Comparison of ENCODE assay signal across 8 cellular contexts in the genomic region with DNA sequence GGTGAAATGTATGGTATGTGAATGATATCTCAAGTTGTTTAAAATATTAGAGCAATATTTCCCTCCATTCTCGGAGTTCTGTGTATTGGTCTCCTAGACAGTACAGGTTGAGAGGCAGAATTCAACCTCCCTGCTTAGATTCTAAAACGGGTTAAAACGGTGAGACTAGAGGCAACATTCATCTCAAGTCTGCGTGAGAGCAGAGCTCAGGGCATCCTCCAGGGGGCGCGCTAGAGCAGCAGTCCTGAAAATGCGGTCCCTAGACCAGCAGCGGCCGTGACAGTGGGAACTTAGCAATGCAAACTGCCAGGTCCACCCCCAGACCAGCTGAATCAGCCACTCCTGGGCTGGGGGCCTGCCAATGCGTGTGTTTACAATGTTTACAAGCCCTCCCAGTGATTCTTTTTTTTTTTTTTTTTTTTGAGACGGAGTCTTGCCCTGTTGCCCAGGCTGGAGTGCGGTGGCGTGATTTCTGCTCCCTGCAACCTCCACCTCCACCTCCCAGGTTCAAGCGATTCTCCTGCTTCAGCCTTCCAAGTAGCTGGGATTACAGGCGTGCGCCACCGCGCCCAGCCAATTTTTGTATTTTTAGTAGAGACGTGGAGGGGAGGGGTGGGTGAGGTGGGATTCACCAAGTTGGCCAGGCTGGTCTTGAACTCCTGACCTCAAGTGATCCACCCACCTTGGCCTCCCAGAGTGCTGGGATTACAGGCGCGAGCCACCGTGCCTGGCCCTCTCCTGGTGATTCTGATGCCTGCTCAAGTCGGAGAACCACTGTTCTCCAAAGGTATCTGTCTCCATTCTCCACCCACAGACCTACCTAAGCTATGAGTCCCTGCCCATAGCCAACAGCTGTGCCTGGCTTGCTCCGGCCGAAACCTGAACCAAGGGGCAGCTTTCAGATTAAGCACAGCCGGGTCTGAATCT. TPM values are rescaled to one million over a fixed set of nuclear protein-coding genes. Genes with fewer than 3 reads are reported as not detected.
A peak's percentile ranks its signal among the peaks of the same experiment; 100 is the strongest.
DNase-seq lines count a peak whose midpoint lies in the region; ATAC-seq and TF ChIP-seq lines count a peak whose summit lies in the region.

No MANE protein-coding gene starts in this region.

- POLR2A ChIA-PET in activated CD4-positive, alpha-beta T cell treated with anti-CD3 and anti-CD28 coated beads for 36 hours (lab: Charles Lee) = no interaction called here

- peaks cover 8% of the 10 kb centered on the region for H3K4me1 ChIP-seq in BE2C

- intact Hi-C loops in activated CD4-positive, alpha-beta T cell treated with anti-CD3 and anti-CD28 coated beads for 36 hours (cut with DNase I, micrococcal nuclease) = loop anchor here (1.0 to 5.0 kb wide), 4 partner anchors 28 to 300 kb away; no protein-coding TSS in a partner anchor

- no peak overlapping the region for H3K27ac Mint-ChIP-seq in activated CD4-positive, alpha-beta T cell treated with anti-CD3 and anti-CD28 coated beads for 36 hours

- TF ChIP-seq CTCF in BE2C (IDR thresholded peaks at IDR 0.05; ENCODE audit: low read depth, low read length) = peak; percentile 88

- peaks cover 7% of the 10 kb centered on the region for H3K4me1 Mint-ChIP-seq in activated CD4-positive, alpha-beta T cell treated with anti-CD3 and anti-CD28 coated beads for 36 hours

- CTCF ChIA-PET in activated CD4-positive, alpha-beta T cell treated with anti-CD3 and anti-CD28 coated beads for 36 hours (lab: Charles Lee) = interaction anchor here (0.6 to 5.8 kb wide), 33 partner anchors 9 to 389 kb away, joined by 3 to 80 read pairs (median 5); no protein-coding TSS in a partner anchor

- no peaks in the 10 kb centered on the region for H3K36me3 Mint-ChIP-seq in activated CD4-positive, alpha-beta T cell treated with anti-CD3 and anti-CD28 coated beads for 36 hours (ENCODE audit: low read depth)

- DNase-seq in BE2C (peak; percentile 82), NCI-H1694 treated with DMSO at 0.1 percent for 48 hours (lab: John Stamatoyannopoulos, UW) (peak; percentile 30), left kidney (ENCODE audit: low read depth, low spot score) (peak; percentile 73)
- peak; percentile 91 for DNase-seq in activated CD4-positive, alpha-beta T cell treated with anti-CD3 and anti-CD28 coated beads for 36 hours
- DNase-seq in central memory CD4-positive, alpha-beta T cell = peak; percentile 67
- peak; percentile 76 to 85 for DNase-seq in stimulated activated CD4-positive, alpha-beta T cell treated with anti-CD3 and anti-CD28 coated beads, Interleukin-4, amount 100 ng/mL, for 48 hours (ENCODE audit: low read depth in 2 of 2)

- H3K4me3 ChIP-seq in BE2C (ENCODE audit: low read depth, low read length) = no peak overlapping the region

- no peaks in the 10 kb centered on the region; the same call in 1 of the 2 replicates for H3K27me3 ChIP-seq in BE2C

- no peaks in the 10 kb centered on the region for H3K36me3 ChIP-seq in BE2C

- no peaks in the 10 kb centered on the region for H3K9me3 ChIP-seq in BE2C

- no peaks in the 10 kb centered on the region for H3K9me3 Mint-ChIP-seq in activated CD4-positive, alpha-beta T cell treated with anti-CD3 and anti-CD28 coated beads for 36 hours (ENCODE audit: low read depth)

- H3K4me3 Mint-ChIP-seq in activated CD4-positive, alpha-beta T cell treated with anti-CD3 and anti-CD28 coated beads for 36 hours = no peak overlapping the region

- ATAC-seq in GM21367 (IDR thresholded peaks at IDR 0.05; ENCODE audit: unreplicated experiment) (peak; percentile 62), GM21360 (IDR thresholded peaks at IDR 0.05; ENCODE audit: unreplicated experiment) (no peak)
- peak; percentile 96 for ATAC-seq in activated CD4-positive, alpha-beta T cell treated with anti-CD3 and anti-CD28 coated beads for 36 hours

- H3K27me3 Mint-ChIP-seq in activated CD4-positive, alpha-beta T cell treated with anti-CD3 and anti-CD28 coated beads for 36 hours = peaks cover 3% of the 10 kb centered on the region

RNA-seq across cellular contexts. Expression of gene KLHL36, which starts 24.2 kb away (rescaled TPM):
- 11.8 TPM for polyA plus RNA-seq in BE2C (2012; ENCODE audit: insufficient read depth, insufficient read length, low read depth)
- 10 to 100 TPM; 31.1 to 43.2 TPM for total RNA-seq in activated CD4-positive, alpha-beta T cell treated with anti-CD3 and anti-CD28 coated beads for 36 hours

RNA-seq across cellular contexts. Expression of gene USP10, which starts 27.3 kb away (rescaled TPM):
- 184 TPM for polyA plus RNA-seq in BE2C (2012; ENCODE audit: insufficient read depth, insufficient read length, low read depth)
- 100 to 1,000 TPM; 117 to 133 TPM for total RNA-seq in activated CD4-positive, alpha-beta T cell treated with anti-CD3 and anti-CD28 coated beads for 36 hours

RNA-seq across cellular contexts. Expression of gene COTL1, which starts 54.7 kb away (rescaled TPM):
- polyA plus RNA-seq in BE2C (2012; ENCODE audit: insufficient read depth, insufficient read length, low read depth) = 21.2 TPM
- total RNA-seq in activated CD4-positive, alpha-beta T cell treated with anti-CD3 and anti-CD28 coated beads for 36 hours = 100 to 1,000 TPM; 353 to 384 TPM

Comparison
In these comparisons a context has a peak if more than half of its experiments do, and no peak if none do; other contexts are left out.
1. DNase-seq: peak in every context shown above with its lines; median percentile 91 in activated CD4-positive, alpha-beta T cell treated with anti-CD3 and anti-CD28 coated beads for 36 hours; 82 in BE2C; 80 in stimulated activated CD4-positive, alpha-beta T cell treated with anti-CD3 and anti-CD28 coated beads, Interleukin-4, amount 100 ng/mL, for 48 hours; 73 in left kidney; 67 in central memory CD4-positive, alpha-beta T cell; 30 in NCI-H1694 treated with DMSO at 0.1 percent for 48 hours.